In the genomic region with DNA sequence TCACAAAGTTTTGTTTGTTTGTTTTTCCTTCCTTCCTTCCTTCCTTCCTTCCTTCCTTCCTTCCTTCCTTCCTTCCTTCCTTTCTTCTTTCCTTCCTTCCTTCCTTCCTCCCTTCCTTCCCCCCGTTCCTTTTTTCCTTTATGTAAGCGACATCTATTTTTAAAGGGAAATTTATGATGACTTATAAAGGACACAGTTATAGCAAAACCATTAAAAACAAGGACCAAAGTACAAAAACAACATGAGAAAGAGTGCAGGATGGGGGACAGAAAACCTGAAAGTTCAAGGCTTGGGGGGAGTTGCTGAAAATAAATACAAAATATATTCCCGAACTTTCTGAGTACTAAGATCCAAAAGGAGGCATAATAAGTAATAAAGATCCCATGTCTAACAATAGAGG, we compare ENCODE assay signal across 34 cellular contexts. TPM values are rescaled to one million over a fixed set of nuclear protein-coding genes. Genes with fewer than 3 reads are reported as not detected.
"Had no signal": no experiment of that assay in that cellular context is flagged by ENCODE, and none has a peak within 500 bp of the region (broad histone marks: within the 10 kb centered on the region; RNA-seq: fewer than 3 reads in every experiment).

No MANE protein-coding gene starts in this region.

- H3K27ac ChIP-seq: brain microvascular endothelial cell, coronary artery, dorsolateral prefrontal cortex, esophagus squamous epithelium, gastroesophageal sphincter, heart right ventricle, WERI-Rb-1 had no signal

- ATAC-seq: activated CD4-positive, CD25-positive, alpha-beta regulatory T cell treated with anti-CD3 and anti-CD28 coated beads, Interleukin-2, amount 50 U/mL, for 24 hours; activated CD8-positive, alpha-beta T cell treated with anti-CD3 and anti-CD28 coated beads for 36 hours; activated T-cell treated with anti-CD3 and anti-CD28 coated beads, Interleukin-2, amount 50 U/mL, for 4 hours; activated T-helper 17 cell treated with anti-CD3 and anti-CD28 coated beads, Interleukin-2, amount 50 U/mL, for 72 hours; effector memory CD8-positive, alpha-beta T cell; gastroesophageal sphincter; heart right ventricle had no signal

- H3K4me1 ChIP-seq: esophagus squamous epithelium, gastroesophageal sphincter, heart right ventricle had no signal

- DNase-seq: activated B cell treated with CpG ODN at 0.5 μM for 24 hours; activated CD4-positive, alpha-beta T cell treated with anti-CD3 and anti-CD28 coated beads for 48 hours; activated CD4-positive, alpha-beta T cell treated with anti-CD3 and anti-CD28 coated beads, Interleukin-2, amount 50 U/mL, for 1 hour; activated CD4-positive, alpha-beta T cell treated with anti-CD3 and anti-CD28 coated beads, Interleukin-2, amount 50 U/mL, for 48 hours; activated CD8-positive, alpha-beta memory T cell treated with anti-CD3 and anti-CD28 coated beads for 24 hours; activated CD8-positive, alpha-beta T cell treated with anti-CD3 and anti-CD28 coated beads for 36 hours; activated effector memory CD4-positive, alpha-beta T cell treated with Interleukin-2 at 50 U/mL for 16 hours; activated gamma-delta T cell treated with Interleukin-2 at 50 U/mL for 16 hours; activated naive CD4-positive, alpha-beta T cell treated with anti-CD3 and anti-CD28 coated beads, Interleukin-2, amount 50 U/mL, for 16 hours; activated naive CD4-positive, alpha-beta T cell treated with Interleukin-2 at 50 U/mL for 16 hours; activated T-cell treated with anti-CD3 and anti-CD28 coated beads, Interleukin-2, amount 50 U/mL, for 4 hours; amniotic stem cell; anterior cingulate cortex; brain microvascular endothelial cell; dorsolateral prefrontal cortex; effector CD4-positive, alpha-beta T cell; effector memory CD8-positive, alpha-beta T cell; erythroblast; esophagus squamous epithelium; foreskin melanocyte; heart right ventricle; T-helper 9 cell; WERI-Rb-1 had no signal

- H3K9me3 ChIP-seq: esophagus squamous epithelium, gastroesophageal sphincter, heart right ventricle had no signal

- H3K27me3 ChIP-seq: brain microvascular endothelial cell had no signal

- H3K4me3 ChIP-seq: coronary artery, dorsolateral prefrontal cortex, esophagus squamous epithelium, gastroesophageal sphincter, heart right ventricle had no signal

- H3K36me3 ChIP-seq: brain microvascular endothelial cell, esophagus squamous epithelium, gastroesophageal sphincter, heart right ventricle, WERI-Rb-1 had no signal

RNA-seq across cellular contexts. Expression of gene ADGRG7, which starts 1.8 kb away (rescaled TPM):
- total RNA-seq: activated B cell treated with CpG ODN at 0.5 μM for 24 hours; activated T-cell treated with anti-CD3 and anti-CD28 coated beads, Interleukin-2, amount 50 U/mL, for 4 hours; activated T-helper 17 cell treated with anti-CD3 and anti-CD28 coated beads, Interleukin-2, amount 50 U/mL, for 72 hours; astrocyte; cerebellum; esophagus squamous epithelium; fibroblast of lung; fibroblast of villous mesenchyme; glomerular endothelial cell; T-helper 2 cell treated with Interferon-gamma antibody and Interleukin-4, amounts not matched to agents 100 ng/mL and 5 ng/mL, for 36 hours had no signal
- polyA plus RNA-seq: adipose tissue, fibroblast of lung, heart right ventricle had no signal
